In genomic region chr3:11604139-11604895, GRCh38 we compare ENCODE assay signal across 10 cellular contexts. TPM values are rescaled to one million over a fixed set of nuclear protein-coding genes. Genes with fewer than 3 reads are reported as not detected.
DNase-seq lines count a peak whose midpoint lies in the region; ATAC-seq and TF ChIP-seq lines count a peak whose summit lies in the region.
"Had no signal": no experiment of that assay in that cellular context is flagged by ENCODE, and none has a peak within 500 bp of the region (broad histone marks: within the 10 kb centered on the region; RNA-seq: fewer than 3 reads in every experiment).

No MANE protein-coding gene starts in this region.

- H3K36me3 Mint-ChIP-seq in mesothelial cell of epicardium, result peaks cover 12% of the 10 kb centered on the region

- H3K27ac Mint-ChIP-seq in mesothelial cell of epicardium, result peak overlapping the region; percentile 93
- H3K27ac Mint-ChIP-seq: activated CD4-positive, alpha-beta memory T cell treated with anti-CD3 and anti-CD28 coated beads for 36 hours had no signal

- TF ChIP-seq POLR2A in vagina (IDR thresholded peaks at IDR 0.05), result no peak

- peaks cover 79% of the 10 kb centered on the region for H3K4me1 Mint-ChIP-seq in mesothelial cell of epicardium

- H3K4me3 ChIP-seq in left ventricle myocardium inferior (no peak overlapping the region), choroid plexus epithelial cell (ENCODE audit: low read depth, low read length) (peak overlapping the region; percentile 4), vagina (no peak overlapping the region)

- H3K27me3 ChIP-seq in left ventricle myocardium inferior (ENCODE audit: low read depth), result no peaks in the 10 kb centered on the region
- no peaks in the 10 kb centered on the region for H3K27me3 ChIP-seq in vagina

- TF ChIP-seq CTCF in left ventricle myocardium inferior (IDR thresholded peaks at IDR 0.05; ENCODE audit: borderline replicate concordance) (no peak), choroid plexus epithelial cell (conservative IDR thresholded peaks at IDR 0.05; ENCODE audit: low read depth, low read length) (no peak), mesothelial cell of epicardium (IDR thresholded peaks at IDR 0.05; ENCODE audit: unreplicated experiment) (no peak), vagina (IDR thresholded peaks at IDR 0.05) (no peak)

- peak overlapping the region; percentile 22 for H3K4me3 Mint-ChIP-seq in mesothelial cell of epicardium
- H3K4me3 Mint-ChIP-seq: activated CD4-positive, alpha-beta memory T cell treated with anti-CD3 and anti-CD28 coated beads for 36 hours had no signal

- H3K9me3 ChIP-seq in left ventricle myocardium inferior (replicated peaks) (no peaks in the 10 kb centered on the region), vagina (no peaks in the 10 kb centered on the region)

- intact Hi-C loops in left ventricle myocardium inferior (cut with micrococcal nuclease), result no loop called here
- intact Hi-C loops in left ventricle myocardium superior (cut with micrococcal nuclease), result no loop called here
- intact Hi-C loops in vagina (cut with DNase I), result no loop called here

- H3K27ac ChIP-seq in left ventricle myocardium inferior (replicated peaks) (peak overlapping the region; percentile 90), vagina (peak overlapping the region; percentile 88)

- H3K36me3 ChIP-seq in left ventricle myocardium inferior (no peaks in the 10 kb centered on the region), vagina (no peaks in the 10 kb centered on the region)

- ATAC-seq in left ventricle myocardium superior (no peak), GM18520 (IDR thresholded peaks at IDR 0.05; ENCODE audit: unreplicated experiment) (no peak), HG03460 (IDR thresholded peaks at IDR 0.05; ENCODE audit: unreplicated experiment) (no peak)

- H3K27me3 Mint-ChIP-seq in mesothelial cell of epicardium (ENCODE audit: low read depth), result no peaks in the 10 kb centered on the region
- H3K27me3 Mint-ChIP-seq: activated CD4-positive, alpha-beta memory T cell treated with anti-CD3 and anti-CD28 coated beads for 36 hours had no signal

- no peaks in the 10 kb centered on the region for H3K9me3 Mint-ChIP-seq in mesothelial cell of epicardium
- H3K9me3 Mint-ChIP-seq: activated CD4-positive, alpha-beta memory T cell treated with anti-CD3 and anti-CD28 coated beads for 36 hours had no signal

- no peak for DNase-seq in left ventricle myocardium inferior
- DNase-seq in left ventricle myocardium superior, result no peak
- DNase-seq in choroid plexus epithelial cell (ENCODE audit: low read depth), result peak; percentile 93
- DNase-seq in mesothelial cell of epicardium (ENCODE audit: low spot score in 2 of 2, unreplicated experiment in 2 of 2), result no peak
- peak in 1 of 2 donors; percentile 88 for DNase-seq in vagina (ENCODE audit: extremely low spot score in 2 of 2)
- no peak for DNase-seq in GDM1 (lab: John Stamatoyannopoulos, UW)
- DNase-seq: activated CD4-positive, alpha-beta memory T cell treated with anti-CD3 and anti-CD28 coated beads for 36 hours; effector memory CD4-positive, alpha-beta T cell had no signal

- H3K4me1 ChIP-seq in left ventricle myocardium inferior, result peaks cover 97% of the 10 kb centered on the region
- peaks cover 92% of the 10 kb centered on the region for H3K4me1 ChIP-seq in vagina

RNA-seq across cellular contexts. Expression of gene VGLL4, which starts 39.4 kb away (rescaled TPM):
- total RNA-seq in left ventricle myocardium inferior (29.3 TPM), left ventricle myocardium superior (26.2 TPM), mesothelial cell of epicardium (137 to 140 TPM (median 138 TPM) in 3 replicates), vagina (99.4 TPM)
